Comparison of ENCODE assay signal across 1 cellular context in genomic region chr12:69516950-69517349, GRCh38.
A peak's percentile ranks its signal among the peaks of the same experiment; 100 is the strongest.
TF ChIP-seq lines count a peak whose summit lies in the region.

No MANE protein-coding gene starts in this region.

TF ChIP-seq in K562, 482 proteins besides CTCF, POLR2A, EP300 and RAD21 (continued from another document):
- TF ChIP-seq ZNF318 (IDR thresholded peaks at IDR 0.05; ENCODE audit: borderline replicate concordance in 1 of 2, low read depth in 1 of 2) (no peak), ZNF311 (CRISPR knock-in tag; IDR thresholded peaks at IDR 0.05) (no peak), DACH1 (IDR thresholded peaks at IDR 0.05; ENCODE audit: partially characterized antibody) (no peak), SMARCB1 (IDR thresholded peaks at IDR 0.05; ENCODE audit: insufficient read length, low read depth) (no peak), ZNF316 (IDR thresholded peaks at IDR 0.05) (no peak), CEBPG (CRISPR knock-in tag; IDR thresholded peaks at IDR 0.05) (no peak), CEBPG (tag; conservative IDR thresholded peaks at IDR 0.05 in 1 of 2, IDR thresholded peaks at IDR 0.05 in 1 of 2) (no peak), E2F3 (CRISPR knock-in tag; IDR thresholded peaks at IDR 0.05) (no peak), ARID3B (CRISPR knock-in tag; IDR thresholded peaks at IDR 0.05; ENCODE audit: borderline replicate concordance) (no peak), PATZ1 (CRISPR knock-in tag; IDR thresholded peaks at IDR 0.05; ENCODE audit: borderline replicate concordance) (no peak), ZC3H8 (IDR thresholded peaks at IDR 0.05) (no peak), KHSRP (IDR thresholded peaks at IDR 0.05) (no peak), KLF10 (CRISPR knock-in tag; IDR thresholded peaks at IDR 0.05) (no peak), MYNN (IDR thresholded peaks at IDR 0.05) (no peak), MYNN (CRISPR knock-in tag; IDR thresholded peaks at IDR 0.05) (no peak), ZNF212 (CRISPR knock-in tag; IDR thresholded peaks at IDR 0.05) (no peak), ZNF253 (CRISPR knock-in tag; conservative IDR thresholded peaks at IDR 0.05) (no peak), GMEB1 (CRISPR knock-in tag; IDR thresholded peaks at IDR 0.05) (no peak), USF2 (CRISPR knock-in tag; IDR thresholded peaks at IDR 0.05) (0 out of 2 replicates have a peak, but pooled peaks have one; percentile 7), RNF2 (IDR thresholded peaks at IDR 0.05) (no peak), POLR2AphosphoS5 (IDR thresholded peaks at IDR 0.05; ENCODE audit: control insufficient read depth, insufficient read depth, low read depth, low read length) (peak; percentile 68; the same call in 1 of the 2 replicates), ATF7 (IDR thresholded peaks at IDR 0.05) (no peak), ELF1 (tag; IDR thresholded peaks at IDR 0.05) (no peak), NFIC (IDR thresholded peaks at IDR 0.05) (peak; percentile 42; the same call in 1 of the 2 replicates), SIRT6 (IDR thresholded peaks at IDR 0.05; ENCODE audit: low read depth, low read length) (no peak), KDM1A (IDR thresholded peaks at IDR 0.05) (peak; percentile 37 to 47; a peak in 2 of 4 replicates), SMARCA4 (IDR thresholded peaks at IDR 0.05) (peak; percentile 17; the same call in 1 of the 2 replicates), RAD51 (IDR thresholded peaks at IDR 0.05; ENCODE audit: borderline replicate concordance, low read depth) (0 out of 2 replicates have a peak, but pooled peaks have one; percentile 17)
